In the genomic region with DNA sequence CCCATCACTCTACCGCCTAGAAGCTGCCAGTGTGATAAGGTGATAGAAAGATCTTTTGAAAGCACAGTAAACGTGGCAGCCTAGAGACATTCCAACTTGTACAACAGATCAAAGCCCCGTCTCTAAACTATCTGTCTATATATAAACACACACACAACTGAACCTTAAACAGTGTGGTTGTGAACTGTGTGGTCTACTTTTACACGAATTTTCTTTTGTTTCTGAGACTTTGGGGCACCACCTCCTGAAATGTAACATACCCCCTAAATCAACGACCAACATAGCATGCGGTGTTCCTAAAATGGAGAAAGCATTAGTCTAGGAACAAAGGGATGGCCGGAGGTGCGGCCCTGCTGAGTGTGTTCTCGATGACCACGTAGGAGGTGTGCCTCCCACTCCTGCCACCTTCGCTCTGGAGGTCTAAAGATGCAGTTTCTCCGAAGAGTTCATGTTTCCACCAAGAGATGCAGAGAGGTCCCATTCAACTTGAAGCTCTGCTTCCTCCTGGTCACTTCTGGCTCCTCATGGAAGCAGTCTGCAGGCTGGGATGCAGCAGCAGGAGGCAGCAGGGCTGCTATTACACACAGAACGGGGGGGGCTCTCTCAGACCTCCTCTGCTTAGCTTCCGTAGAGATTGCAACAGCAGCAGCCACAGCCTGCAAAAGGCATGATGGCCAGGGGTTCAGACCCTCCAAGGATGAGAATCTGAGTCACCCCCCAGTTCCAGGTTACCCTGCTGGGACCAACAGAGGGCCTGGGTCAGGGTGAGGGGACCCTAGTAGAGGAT, we compare ENCODE assay signal across 15 cellular contexts.
"Had no signal": no experiment of that assay in that cellular context is flagged by ENCODE, and none has a peak within 500 bp of the region (broad histone marks: within the 10 kb centered on the region; RNA-seq: fewer than 3 reads in every experiment).

No MANE protein-coding gene starts in this region.

- H3K36me3 ChIP-seq: adrenal gland, pancreas had no signal

- H3K27ac ChIP-seq: adrenal gland, body of pancreas, pancreas, VCaP had no signal

- ATAC-seq: activated CD8-positive, alpha-beta T cell treated with anti-CD3 and anti-CD28 coated beads for 36 hours; body of pancreas; pancreas had no signal

- H3K4me3 ChIP-seq: adrenal gland, body of pancreas, pancreas had no signal

- H3K36me3 Mint-ChIP-seq: activated naive CD4-positive, alpha-beta T cell treated with anti-CD3 and anti-CD28 coated beads, Interleukin-2, amount 10 ng/mL, durations not matched to agents 7 days and 5 days had no signal

- H3K27me3 ChIP-seq: adrenal gland, body of pancreas, pancreas had no signal

- DNase-seq: activated CD4-positive, alpha-beta T cell treated with anti-CD3 and anti-CD28 coated beads for 4 hours; activated CD8-positive, alpha-beta memory T cell treated with anti-CD3 and anti-CD28 coated beads, Interleukin-2, amount 50 U/mL, for 4 hours; activated CD8-positive, alpha-beta T cell treated with anti-CD3 and anti-CD28 coated beads for 36 hours; activated naive CD4-positive, alpha-beta T cell treated with anti-CD3 and anti-CD28 coated beads, Interleukin-2, amount 10 ng/mL, durations not matched to agents 7 days and 5 days; adrenal gland; body of pancreas; dermis blood vessel endothelial cell; erythroblast; hypothalamus; kidney glomerular epithelial cell; pancreas; stimulated activated CD4-positive, alpha-beta T cell treated with anti-CD3 and anti-CD28 coated beads, Interleukin-4, amount 100 ng/mL, for 4 hours had no signal

- H3K4me1 ChIP-seq: adrenal gland, pancreas had no signal

- H3K9me3 ChIP-seq: adrenal gland, body of pancreas, pancreas had no signal

- H3K9me3 Mint-ChIP-seq: activated CD8-positive, alpha-beta T cell treated with anti-CD3 and anti-CD28 coated beads for 36 hours; activated naive CD4-positive, alpha-beta T cell treated with anti-CD3 and anti-CD28 coated beads, Interleukin-2, amount 10 ng/mL, durations not matched to agents 7 days and 5 days; activated T-helper 1 cell treated with anti-CD3 and anti-CD28 coated beads, Interleukin-12 subunit alpha, Interleukin-12 subunit beta, Interleukin-2, Interleukin-4 antibody, amounts not matched to agents 30 ng/mL and 10 ng/mL and 1 ng/mL, durations not matched to agents 14 hours and 24 hours and 36 hours; neural crest cell had no signal

- H3K27ac Mint-ChIP-seq: activated CD8-positive, alpha-beta T cell treated with anti-CD3 and anti-CD28 coated beads for 36 hours; activated naive CD4-positive, alpha-beta T cell treated with anti-CD3 and anti-CD28 coated beads, Interleukin-2, amount 10 ng/mL, durations not matched to agents 7 days and 5 days; activated T-helper 1 cell treated with anti-CD3 and anti-CD28 coated beads, Interleukin-12 subunit alpha, Interleukin-12 subunit beta, Interleukin-2, Interleukin-4 antibody, amounts not matched to agents 30 ng/mL and 10 ng/mL and 1 ng/mL, durations not matched to agents 14 hours and 24 hours and 36 hours had no signal

- H3K4me3 Mint-ChIP-seq: activated CD8-positive, alpha-beta T cell treated with anti-CD3 and anti-CD28 coated beads for 36 hours; activated naive CD4-positive, alpha-beta T cell treated with anti-CD3 and anti-CD28 coated beads, Interleukin-2, amount 10 ng/mL, durations not matched to agents 7 days and 5 days; activated T-helper 1 cell treated with anti-CD3 and anti-CD28 coated beads, Interleukin-12 subunit alpha, Interleukin-12 subunit beta, Interleukin-2, Interleukin-4 antibody, amounts not matched to agents 30 ng/mL and 10 ng/mL and 1 ng/mL, durations not matched to agents 14 hours and 24 hours and 36 hours; neural crest cell had no signal
